In the genomic region with DNA sequence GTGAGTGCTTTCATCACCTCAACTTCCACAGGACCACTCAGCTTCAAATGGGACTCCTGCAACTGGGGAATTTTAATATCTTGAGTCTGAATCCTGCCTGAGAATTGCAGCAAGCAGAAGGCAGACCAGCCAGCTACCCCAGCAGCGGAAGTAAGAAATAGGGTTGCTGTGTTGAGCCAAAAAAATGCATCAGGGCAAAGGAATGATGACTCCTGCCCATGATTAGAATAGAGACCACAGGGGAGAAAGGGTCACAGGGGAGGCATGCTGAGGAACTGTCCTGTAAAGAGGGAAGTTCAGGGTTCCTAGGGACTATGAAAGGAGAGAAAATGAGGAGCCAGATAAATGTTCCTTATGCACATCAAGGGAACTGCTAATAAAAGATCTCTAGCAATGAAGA, we compare ENCODE assay signal across 15 cellular contexts.
A peak's percentile ranks its signal among the peaks of the same experiment; 100 is the strongest.
DNase-seq lines count a peak whose midpoint lies in the region; ATAC-seq and TF ChIP-seq lines count a peak whose summit lies in the region.
"Had no signal": no experiment of that assay in that cellular context is flagged by ENCODE, and none has a peak within 500 bp of the region (broad histone marks: within the 10 kb centered on the region; RNA-seq: fewer than 3 reads in every experiment).

No MANE protein-coding gene starts in this region.

- peak overlapping the region; percentile 55; the same call in 1 of the 2 replicates for H3K23ac ChIP-seq in IMR-90 (ENCODE audit: low read depth, low read length)

- H3K9me3 ChIP-seq in IMR-90 (ENCODE audit: control insufficient read depth, insufficient read depth, low read length): no peaks in the 10 kb centered on the region
- H3K9me3 ChIP-seq in left lung: no peaks in the 10 kb centered on the region
- H3K9me3 ChIP-seq: SJSA1, upper lobe of right lung had no signal

- peak overlapping the region; percentile 56 for H4K5ac ChIP-seq in IMR-90 (ENCODE audit: low read depth, low read length)

- H3K27me3 ChIP-seq in IMR-90 (ENCODE audit: control insufficient read depth, insufficient read depth, low read length) (no peaks in the 10 kb centered on the region), brain microvascular endothelial cell (replicated peaks) (no peaks in the 10 kb centered on the region), left lung (no peaks in the 10 kb centered on the region)
- H3K27me3 ChIP-seq: SJSA1, upper lobe of right lung had no signal

- H3K9ac ChIP-seq in IMR-90 (ENCODE audit: low read depth, low read length): no peak overlapping the region

- H2BK20ac ChIP-seq in IMR-90 (ENCODE audit: low read depth, low read length): peak overlapping the region; percentile 89

- peak overlapping the region; percentile 66 for H4K91ac ChIP-seq in IMR-90 (ENCODE audit: insufficient read depth, low read depth, low read length)

- H3K27ac ChIP-seq in IMR-90 (ENCODE audit: insufficient read depth, low read length) (peak overlapping the region; percentile 79), brain microvascular endothelial cell (peak overlapping the region; percentile 80), left lung (no peak overlapping the region)
- H3K27ac ChIP-seq: SJSA1, upper lobe of right lung had no signal

- H3K4me3 ChIP-seq in IMR-90 (ENCODE audit: insufficient read depth, low read depth, low read length) (no peak overlapping the region), brain microvascular endothelial cell (ENCODE audit: low read depth, low read length) (no peak overlapping the region), left lung (no peak overlapping the region)
- H3K4me3 ChIP-seq: SJSA1, upper lobe of right lung had no signal

- peak overlapping the region; percentile 46 for H2BK5ac ChIP-seq in IMR-90 (ENCODE audit: low read depth, low read length, poor library complexity, severe bottlenecking)

- H2AK5ac ChIP-seq in IMR-90 (ENCODE audit: low read depth, low read length): peak overlapping the region; percentile 55

- peak overlapping the region; percentile 75; the same call in 1 of the 3 replicates for H2BK15ac ChIP-seq in IMR-90 (ENCODE audit: low read depth, low read length)

- H3K36me3 ChIP-seq in IMR-90 (ENCODE audit: control insufficient read depth, insufficient read depth, low read length): no peaks in the 10 kb centered on the region
- no peaks in the 10 kb centered on the region for H3K36me3 ChIP-seq in brain microvascular endothelial cell (replicated peaks)
- no peaks in the 10 kb centered on the region for H3K36me3 ChIP-seq in left lung
- H3K36me3 ChIP-seq: SJSA1, upper lobe of right lung had no signal

- peak overlapping the region; percentile 72 for H3K4ac ChIP-seq in IMR-90 (ENCODE audit: low read depth, low read length)

- no peak for TF ChIP-seq CTCF in AG09319 (IDR thresholded peaks at IDR 0.05; ENCODE audit: low read depth, low read length)
- TF ChIP-seq CTCF in IMR-90 (conservative IDR thresholded peaks at IDR 0.05; ENCODE audit: low read depth, low read length): no peak
- no peak for TF ChIP-seq CTCF in brain microvascular endothelial cell (IDR thresholded peaks at IDR 0.05; ENCODE audit: low read depth, low read length, missing control alignments)
- TF ChIP-seq CTCF in left lung (IDR thresholded peaks at IDR 0.05): no peak

- H3K14ac ChIP-seq in IMR-90 (replicated peaks; ENCODE audit: low read depth, low read length): peak overlapping the region; percentile 39

- peak; percentile 95 for ATAC-seq in IMR-90 (ENCODE audit: low read depth)
- peak; percentile 29 for ATAC-seq in left lung
- ATAC-seq in GM18517 (IDR thresholded peaks at IDR 0.05; ENCODE audit: unreplicated experiment): no peak
- ATAC-seq in esophagus mucosa: no peak
- ATAC-seq: upper lobe of right lung had no signal

- H3K4me1 ChIP-seq in IMR-90 (ENCODE audit: control insufficient read depth, insufficient read depth, low read length) (peaks cover 5% of the 10 kb centered on the region), left lung (no peaks in the 10 kb centered on the region)
- H3K4me1 ChIP-seq: upper lobe of right lung had no signal

- peak overlapping the region; percentile 88 for H2BK120ac ChIP-seq in IMR-90 (ENCODE audit: low read depth, low read length)

- peak overlapping the region; percentile 25; the same call in 1 of the 2 replicates for H3K56ac ChIP-seq in IMR-90 (ENCODE audit: extremely low read depth, insufficient read depth, low read length)

- peak overlapping the region; percentile 88 for H3K18ac ChIP-seq in IMR-90 (ENCODE audit: low read depth, low read length)

- CTCF ChIA-PET in IMR-90 (lab: Yijun Ruan, JAX): no interaction called here

- H4K8ac ChIP-seq in IMR-90 (ENCODE audit: low read depth in 2 of 2, low read length in 2 of 2): peak overlapping the region; percentile 38 to 84; a peak in 3 of 4 replicates

- no peak for TF ChIP-seq POLR2A in IMR-90 (IDR thresholded peaks at IDR 0.05; ENCODE audit: low read depth, low read length)

- no TSS peak for BruUV-seq in IMR-90 (replicated peaks; lab: Mats Ljungman, UMichigan)

- no peaks in the 10 kb centered on the region for H3K79me1 ChIP-seq in IMR-90 (ENCODE audit: low read depth in 1 of 2, low read length in 2 of 2)

- intact Hi-C loops in IMR-90 (cut with micrococcal nuclease) (no loop called here), left lung (cut with DNase I) (no loop called here)

- in situ Hi-C loops in IMR-90 (cut with MboI; ENCODE audit: low sequenced_read_pairs) (no loop called here), brain microvascular endothelial cell (cut with HindIII; ENCODE audit: low pct_ligation_motif_present, low sequenced_read_pairs) (no loop called here)

- DNase-seq in AG09319 (ENCODE audit: extremely low read depth, low read depth) (peak; percentile 45), IMR-90 (peak; percentile 92), brain microvascular endothelial cell (peak; percentile 92), left lung (no peak), NCI-H1417 (lab: John Stamatoyannopoulos, UW) (no peak), NCI-H1092 treated with DMSO at 0.1 percent for 48 hours (lab: John Stamatoyannopoulos, UW) (no peak)
- DNase-seq: activated B cell treated with CpG ODN at 0.5 μM for 24 hours; DND-41; NCI-H146; NCI-H82; stimulated activated CD4-positive, alpha-beta T cell treated with anti-CD3 and anti-CD28 coated beads, Interleukin-1b, Interleukin-23, amount 100 ng/mL, for 48 hours; upper lobe of right lung had no signal

- no peaks in the 10 kb centered on the region for H4K20me1 ChIP-seq in IMR-90 (ENCODE audit: insufficient read depth, low read length)

- dilution Hi-C loops in IMR-90 (cut with HindIII; ENCODE audit: low sequenced_read_pairs, unreplicated experiment): no loop called here

- TF ChIP-seq RAD21 in IMR-90 (IDR thresholded peaks at IDR 0.05; ENCODE audit: low read length): no peak

- peak overlapping the region; percentile 9 for H2AFZ ChIP-seq in IMR-90 (replicated peaks; ENCODE audit: low read length, poor library complexity)

- POLR2A ChIA-PET in IMR-90 (lab: Charles Lee; ENCODE audit: unreplicated experiment): no interaction called here

- WGBS in IMR-90 (ENCODE audit: extremely low coverage in 2 of 2, insufficient read length in 1 of 2), 2 experiments: 0% methylated on average over 1 of the region's 1 CpG; no CpG with 5 or more reads in 1 of the 2 experiments

- H3K4me2 ChIP-seq in IMR-90 (ENCODE audit: low read depth, low read length): peak overlapping the region; percentile 65

- no peak overlapping the region for H2AK9ac ChIP-seq in IMR-90 (replicated peaks; ENCODE audit: low read depth, low read length, poor library complexity)

- H3K9me1 ChIP-seq in IMR-90 (ENCODE audit: insufficient read depth, low read length): no peaks in the 10 kb centered on the region

TF ChIP-seq in IMR-90, 13 proteins besides CTCF, POLR2A, EP300 and RAD21:
- TF ChIP-seq MAZ (IDR thresholded peaks at IDR 0.05; ENCODE audit: borderline replicate concordance, low read depth, low read length) (no peak), NFE2L2 (IDR thresholded peaks at IDR 0.05; ENCODE audit: low read depth, low read length) (no peak), CHD1 (IDR thresholded peaks at IDR 0.05; ENCODE audit: low read depth, low read length) (no peak), BHLHE40 (IDR thresholded peaks at IDR 0.05; ENCODE audit: low read depth, low read length) (0 out of 2 replicates have a peak, but pooled peaks have one; percentile 41), SMC3 (IDR thresholded peaks at IDR 0.05; ENCODE audit: low read depth, low read length) (no peak), CEBPB (IDR thresholded peaks at IDR 0.05; ENCODE audit: low read depth, low read length) (0 out of 2 replicates have a peak, but pooled peaks have one; percentile 25), FOS (IDR thresholded peaks at IDR 0.05; ENCODE audit: low read depth, low read length) (peak; percentile 33; the same call in 1 of the 2 replicates), RFX5 (IDR thresholded peaks at IDR 0.05; ENCODE audit: low read depth, low read length) (no peak)
- TF ChIP-seq, protein P1, sequence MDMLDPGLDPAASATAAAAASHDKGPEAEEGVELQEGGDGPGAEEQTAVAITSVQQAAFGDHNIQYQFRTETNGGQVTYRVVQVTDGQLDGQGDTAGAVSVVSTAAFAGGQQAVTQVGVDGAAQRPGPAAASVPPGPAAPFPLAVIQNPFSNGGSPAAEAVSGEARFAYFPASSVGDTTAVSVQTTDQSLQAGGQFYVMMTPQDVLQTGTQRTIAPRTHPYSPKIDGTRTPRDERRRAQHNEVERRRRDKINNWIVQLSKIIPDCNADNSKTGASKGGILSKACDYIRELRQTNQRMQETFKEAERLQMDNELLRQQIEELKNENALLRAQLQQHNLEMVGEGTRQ (IDR thresholded peaks at IDR 0.05; ENCODE audit: low read depth, low read length): no peak

Comparison
In these comparisons a context has a peak if more than half of its experiments do, and no peak if none do; other contexts are left out.
1. DNase-seq: peak in AG09319 (single experiment), IMR-90 (single experiment) and brain microvascular endothelial cell (single experiment); none in left lung (0 of 2), NCI-H1417 (0 of 3) and NCI-H1092 treated with DMSO at 0.1 percent for 48 hours (single experiment).
2. ATAC-seq: peak in IMR-90 (single experiment) and left lung (single experiment); none in GM18517 (single experiment) and esophagus mucosa (single experiment).
3. H3K27ac ChIP-seq: peak in IMR-90 (single experiment) and brain microvascular endothelial cell (single experiment); none in left lung (0 of 2).